13 cellular contexts compared by ENCODE assay signal in the genomic region with DNA sequence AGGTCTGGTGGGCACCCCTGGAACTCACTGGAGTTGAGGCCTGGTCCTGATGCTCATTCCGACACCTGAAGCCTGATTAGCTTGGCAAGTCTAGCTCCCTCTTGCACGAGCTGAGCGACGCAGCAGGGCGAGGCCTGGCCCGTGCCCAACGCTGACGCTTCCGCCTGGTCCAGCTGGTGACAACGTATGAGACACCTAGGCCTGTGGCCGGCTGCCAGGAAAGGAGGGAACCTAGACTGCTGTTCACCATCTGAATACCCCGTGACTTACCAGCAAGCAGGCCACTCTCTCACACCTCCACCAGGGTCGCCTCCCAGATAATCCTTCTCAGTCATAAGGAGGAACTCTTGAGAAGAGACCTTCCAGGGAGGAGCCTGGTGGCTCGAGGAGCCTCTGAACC. TPM values are rescaled to one million over a fixed set of nuclear protein-coding genes. Genes with fewer than 3 reads are reported as not detected.
DNase-seq lines count a peak whose midpoint lies in the region; TF ChIP-seq lines count a peak whose summit lies in the region.
"Had no signal": no experiment of that assay in that cellular context is flagged by ENCODE, and none has a peak within 500 bp of the region (broad histone marks: within the 10 kb centered on the region; RNA-seq: fewer than 3 reads in every experiment).

No MANE protein-coding gene starts in this region.

- intact Hi-C loops in colonic mucosa (cut with DNase I) = no loop called here

- no peaks in the 10 kb centered on the region for H3K4me1 ChIP-seq in colonic mucosa

- H3K27me3 ChIP-seq in colonic mucosa = no peaks in the 10 kb centered on the region

- peak; percentile 96 for DNase-seq in HPDE6-E6E7 (ENCODE audit: extremely low spot score)
- peak; percentile 56 to 62 for DNase-seq in NCI-H446 (lab: John Stamatoyannopoulos, UW)
- peak; percentile 94 for DNase-seq in colonic mucosa
- DNase-seq in GOT3 (lab: John Stamatoyannopoulos, UW) = no peak
- no peak for DNase-seq in NCI-H226
- DNase-seq in GM10266 (ENCODE audit: extremely low spot score) = no peak
- no peak for DNase-seq in stimulated activated CD4-positive, alpha-beta T cell treated with anti-CD3 and anti-CD28 coated beads, Interleukin-4, amount 100 ng/mL, for 4 hours
- DNase-seq: activated CD4-positive, alpha-beta T cell treated with anti-CD3 and anti-CD28 coated beads for 4 hours; activated naive CD4-positive, alpha-beta T cell treated with anti-CD3 and anti-CD28 coated beads, Interleukin-2, amount 10 ng/mL, durations not matched to agents 7 days and 5 days; cortex of kidney; HFFc6; NCI-H1048 had no signal

- H3K9ac ChIP-seq in colonic mucosa (ENCODE audit: low read depth in 2 of 2, low read length in 2 of 2) = no peak overlapping the region

- TF ChIP-seq CTCF in 22Rv1 (IDR thresholded peaks at IDR 0.05) (0 out of 2 replicates have a peak, but pooled peaks have one; percentile 5), colonic mucosa (IDR thresholded peaks at IDR 0.05) (no peak), GM10266 (IDR thresholded peaks at IDR 0.05; ENCODE audit: control insufficient read depth, insufficient read depth, low read depth, missing control alignments) (no peak)

- no peak overlapping the region for H3K4me3 ChIP-seq in colonic mucosa

- H3K9me3 ChIP-seq in colonic mucosa = no peaks in the 10 kb centered on the region

- H3K36me3 ChIP-seq in colonic mucosa = no peaks in the 10 kb centered on the region

- H3K27ac ChIP-seq in 22Rv1 = no peak overlapping the region
- no peak overlapping the region for H3K27ac ChIP-seq in colonic mucosa

RNA-seq across cellular contexts. Expression of gene YTHDF1, which starts 24.5 kb away (rescaled TPM):
- total RNA-seq in colonic mucosa = 10 to 100 TPM; 35.4 to 38.7 TPM

RNA-seq across cellular contexts. Expression of gene BIRC7, which starts 44.3 kb away (rescaled TPM):
- not detected for total RNA-seq in colonic mucosa
- total RNA-seq: HFFc6 had no signal

Comparison
In these comparisons a context has a peak if more than half of its experiments do, and no peak if none do; other contexts are left out.
1. DNase-seq: peak in HPDE6-E6E7 (single experiment), NCI-H446 (2 of 2) and colonic mucosa (single experiment); none in GOT3 (single experiment), NCI-H226 (single experiment), GM10266 (single experiment) and stimulated activated CD4-positive, alpha-beta T cell treated with anti-CD3 and anti-CD28 coated beads, Interleukin-4, amount 100 ng/mL, for 4 hours (0 of 2).